8 cellular contexts compared by ENCODE assay signal in genomic region chr13:42048323-42048624, GRCh38. TPM values are rescaled to one million over a fixed set of nuclear protein-coding genes. Genes with fewer than 3 reads are reported as not detected.
A peak's percentile ranks its signal among the peaks of the same experiment; 100 is the strongest.
DNase-seq lines count a peak whose midpoint lies in the region; ATAC-seq, FAIRE-seq and TF ChIP-seq lines count a peak whose summit lies in the region.

No MANE protein-coding gene starts in this region.

- no peak for FAIRE-seq in kidney (lab: Jason Lieb, UNC)

- no peaks in the 10 kb centered on the region for H3K36me3 ChIP-seq in ascending aorta
- H3K36me3 ChIP-seq in kidney (ENCODE audit: control insufficient read depth in 1 of 2, insufficient read depth in 2 of 2, low read length in 2 of 2): no peaks in the 10 kb centered on the region

- intact Hi-C loops in ascending aorta (cut with DNase I): loop anchor here (1.0 to 10.0 kb wide), 9 partner anchors 8 to 1383 kb away; partner anchors contain the start of genes AKAP11, FOXO1, MRPS31 and VWA8
- intact Hi-C loops in kidney (cut with DNase I): no loop called here

- ATAC-seq in GM19351 (IDR thresholded peaks at IDR 0.05; ENCODE audit: unreplicated experiment): peak; percentile 36
- ATAC-seq in HG03571 (IDR thresholded peaks at IDR 0.05; ENCODE audit: unreplicated experiment): peak; percentile 16

- peaks cover 2 to 7% of the 10 kb centered on the region in 2 donors for H3K4me1 ChIP-seq in ascending aorta
- H3K4me1 ChIP-seq in kidney (ENCODE audit: control insufficient read depth in 1 of 2, insufficient read depth in 1 of 2, low read depth in 1 of 2, low read length in 2 of 2): peaks cover 3 to 6% of the 10 kb centered on the region in 2 donors

- H3K27me3 ChIP-seq in ascending aorta: no peaks in the 10 kb centered on the region

- peak overlapping the region; percentile 86 to 96 for H3K4me3 ChIP-seq in ascending aorta
- peak overlapping the region; percentile 69 to 73 for H3K4me3 ChIP-seq in kidney (ENCODE audit: low read length in 2 of 2)

- DNase-seq in 8988T (peak; percentile 21), ascending aorta (ENCODE audit: low spot score in 2 of 2) (no peak), kidney (no peak), substantia nigra (lab: John Stamatoyannopoulos, UW) (peak in 1 of 49 donors; percentile 42), NCI-H2227 treated with DMSO at 0.1 percent for 48 hours (lab: John Stamatoyannopoulos, UW) (no peak), retina (no peak)

- peak overlapping the region; percentile 68 to 72 for H3K9ac ChIP-seq in kidney (ENCODE audit: low read length in 2 of 2)

- H3K27ac ChIP-seq in ascending aorta (peak overlapping the region; percentile 91 to 99), kidney (ENCODE audit: low read depth in 2 of 2, low read length in 2 of 2) (peak overlapping the region; percentile 82 to 89), substantia nigra (ENCODE audit: low read depth, low read length, poor library complexity, severe bottlenecking) (peak overlapping the region; percentile 56)

- no peaks in the 10 kb centered on the region for H3K9me3 ChIP-seq in ascending aorta
- no peaks in the 10 kb centered on the region for H3K9me3 ChIP-seq in kidney (ENCODE audit: control insufficient read depth in 1 of 2, low read length in 2 of 2)

- TF ChIP-seq CTCF in ascending aorta (IDR thresholded peaks at IDR 0.05) (no peak), kidney (IDR thresholded peaks at IDR 0.05; ENCODE audit: borderline replicate concordance, extremely low read depth, insufficient read depth) (no peak)

RNA-seq across cellular contexts. Expression of gene DGKH, which starts 0.2 kb away (rescaled TPM):
- 16.0 TPM for total RNA-seq in ascending aorta
- total RNA-seq in kidney: 28.8 TPM
- polyA plus RNA-seq in kidney (ENCODE audit: insufficient read depth, low read depth, low replicate concordance): 1.7 TPM
